Comparison of ENCODE assay signal across 12 cellular contexts in genomic region chr16:57568772-57569171, GRCh38. TPM values are rescaled to one million over a fixed set of nuclear protein-coding genes. Genes with fewer than 3 reads are reported as not detected.
DNase-seq lines count a peak whose midpoint lies in the region; ATAC-seq, FAIRE-seq and TF ChIP-seq lines count a peak whose summit lies in the region.
"Not testable (repeated sequence)": the region's sequence is repeated elsewhere in the genome, so short reads cannot be mapped to it uniquely, and the experiment has no call there.
"Had no signal": no experiment of that assay in that cellular context is flagged by ENCODE, and none has a peak within 500 bp of the region (broad histone marks: within the 10 kb centered on the region; RNA-seq: fewer than 3 reads in every experiment).

No MANE protein-coding gene starts in this region.

- H3K27ac ChIP-seq in H9 (ENCODE audit: insufficient read length, low read depth, low read length) = not testable (repeated sequence)

- H3T11ph ChIP-seq in H9 (ENCODE audit: low read length) = not testable (repeated sequence)

- H4K5ac ChIP-seq in H9 (ENCODE audit: insufficient read length, low read depth, low read length) = not testable (repeated sequence)

- intact Hi-C loops in natural killer cell (cut with micrococcal nuclease) = not testable (repeated sequence)

- not testable (repeated sequence) for H3K9ac ChIP-seq in H9 (ENCODE audit: extremely low read depth, insufficient read length, low read length)

- H4K8ac ChIP-seq in H9 (replicated peaks; ENCODE audit: insufficient read length, low read depth, low read length) = peak overlapping the region; percentile 74

- not testable (repeated sequence) for H2BK20ac ChIP-seq in H9 (ENCODE audit: low read depth, low read length, poor library complexity, severe bottlenecking)

- H3K4me1 ChIP-seq in H9 (ENCODE audit: insufficient read depth, low read length) = not testable (repeated sequence)

- not testable (repeated sequence) for H2BK15ac ChIP-seq in H9 (ENCODE audit: low read depth, low read length)

- H2BK12ac ChIP-seq in H9 (ENCODE audit: insufficient read length, low read depth, low read length) = not testable (repeated sequence)

- H4K91ac ChIP-seq in H9 (ENCODE audit: insufficient read length, low read depth, low read length) = not testable (repeated sequence)

- not testable (repeated sequence) for H3K79me1 ChIP-seq in H9 (ENCODE audit: insufficient read depth, low read depth, low read length, poor library complexity, severe bottlenecking)

- ATAC-seq in activated CD8-positive, alpha-beta memory T cell treated with anti-CD3 and anti-CD28 coated beads, Interleukin-2, amount 10 ng/mL, durations not matched to agents 7 days and 5 days; natural killer cell; stimulated activated effector memory CD8-positive, alpha-beta T cell treated with anti-CD3 and anti-CD28 coated beads, Interleukin-12 subunit alpha, Interleukin-12 subunit beta, amount 100 ng/mL, for 72 hours: not testable (repeated sequence)

- peaks cover 26 to 30% (median 26%) of the 10 kb centered on the region in 3 experiments for H3K36me3 Mint-ChIP-seq in H9 (ENCODE audit: insufficient read depth in 1 of 3, low read depth in 3 of 3)
- peaks cover 60% of the 10 kb centered on the region for H3K36me3 Mint-ChIP-seq in activated CD8-positive, alpha-beta memory T cell treated with anti-CD3 and anti-CD28 coated beads, Interleukin-2, amount 10 ng/mL, durations not matched to agents 7 days and 5 days
- H3K36me3 Mint-ChIP-seq in natural killer cell = peaks cover 13% of the 10 kb centered on the region
- peaks cover 100% of the 10 kb centered on the region for H3K36me3 Mint-ChIP-seq in stimulated activated effector memory CD8-positive, alpha-beta T cell treated with anti-CD3 and anti-CD28 coated beads, Interleukin-12 subunit alpha, Interleukin-12 subunit beta, amount 100 ng/mL, for 72 hours

- H2AFZ ChIP-seq in H9 (ENCODE audit: low read length) = not testable (repeated sequence)

- H3K14ac ChIP-seq in H9 (ENCODE audit: insufficient read depth, low read length) = not testable (repeated sequence)

- not testable (repeated sequence) for TF ChIP-seq CTCF in H9 (conservative IDR thresholded peaks at IDR 0.05); bronchial epithelial cell (IDR thresholded peaks at IDR 0.05; ENCODE audit: insufficient read depth, low read length, severe bottlenecking); natural killer cell (IDR thresholded peaks at IDR 0.05)

- not testable (repeated sequence) for H2BK120ac ChIP-seq in H9 (ENCODE audit: low read depth, low read length, poor library complexity, severe bottlenecking)

- not testable (repeated sequence) for H3K23me2 ChIP-seq in H9 (ENCODE audit: insufficient read length, low read depth, low read length, poor library complexity, severe bottlenecking)

- H3K4me1 Mint-ChIP-seq in H9; activated CD8-positive, alpha-beta memory T cell treated with anti-CD3 and anti-CD28 coated beads, Interleukin-2, amount 10 ng/mL, durations not matched to agents 7 days and 5 days: not testable (repeated sequence)
- peaks cover 14 to 45% of the 10 kb centered on the region in 2 donors for H3K4me1 Mint-ChIP-seq in natural killer cell
- H3K4me1 Mint-ChIP-seq in stimulated activated effector memory CD8-positive, alpha-beta T cell treated with anti-CD3 and anti-CD28 coated beads, Interleukin-12 subunit alpha, Interleukin-12 subunit beta, amount 100 ng/mL, for 72 hours = peaks cover 78% of the 10 kb centered on the region

- not testable (repeated sequence) for H3K27me3 Mint-ChIP-seq in H9 (ENCODE audit: low read depth); activated CD8-positive, alpha-beta memory T cell treated with anti-CD3 and anti-CD28 coated beads, Interleukin-2, amount 10 ng/mL, durations not matched to agents 7 days and 5 days; natural killer cell (ENCODE audit: low read depth in 2 of 2)

- H3K18ac ChIP-seq in H9 (ENCODE audit: insufficient read length, low read depth, low read length) = not testable (repeated sequence)

- H3K27me3 ChIP-seq in H9 (ENCODE audit: insufficient read depth, low read length); bronchial epithelial cell (ENCODE audit: control insufficient read depth, insufficient read depth, low read length): not testable (repeated sequence)

- H3K9me3 Mint-ChIP-seq in H9 = peaks cover 18 to 23% of the 10 kb centered on the region in 2 experiments
- not testable (repeated sequence) for H3K9me3 Mint-ChIP-seq in activated CD8-positive, alpha-beta memory T cell treated with anti-CD3 and anti-CD28 coated beads, Interleukin-2, amount 10 ng/mL, durations not matched to agents 7 days and 5 days (ENCODE audit: low read depth); natural killer cell; stimulated activated effector memory CD8-positive, alpha-beta T cell treated with anti-CD3 and anti-CD28 coated beads, Interleukin-12 subunit alpha, Interleukin-12 subunit beta, amount 100 ng/mL, for 72 hours

- H4K20me1 ChIP-seq in H9 (ENCODE audit: control insufficient read depth, insufficient read depth, insufficient read length) = not testable (repeated sequence)

- H3K4me3 ChIP-seq in bronchial epithelial cell (ENCODE audit: low read depth, low read length) = not testable (repeated sequence)

- H3K23ac ChIP-seq in H9 (ENCODE audit: insufficient read length, low read depth, low read length) = not testable (repeated sequence)

- not testable (repeated sequence) for H2BK5ac ChIP-seq in H9 (ENCODE audit: insufficient read length, low read length)

- H3K4me3 Mint-ChIP-seq in H9 = peak overlapping the region in 1 of 2 experiments; percentile 51; a peak in 1 of 5 replicates
- H3K4me3 Mint-ChIP-seq in activated CD8-positive, alpha-beta memory T cell treated with anti-CD3 and anti-CD28 coated beads, Interleukin-2, amount 10 ng/mL, durations not matched to agents 7 days and 5 days; natural killer cell; stimulated activated effector memory CD8-positive, alpha-beta T cell treated with anti-CD3 and anti-CD28 coated beads, Interleukin-12 subunit alpha, Interleukin-12 subunit beta, amount 100 ng/mL, for 72 hours: not testable (repeated sequence)

- H3K36me3 ChIP-seq in bronchial epithelial cell (ENCODE audit: control insufficient read depth, insufficient read depth, low read length) = not testable (repeated sequence)

- peak overlapping the region; percentile 35 for H3K56ac ChIP-seq in H9 (ENCODE audit: insufficient read length, low read depth, low read length)

- CTCF ChIA-PET in activated CD8-positive, alpha-beta memory T cell treated with anti-CD3 and anti-CD28 coated beads, Interleukin-2, amount 10 ng/mL, durations not matched to agents 7 days and 5 days (lab: Charles Lee) = not testable (repeated sequence)

- FAIRE-seq in bronchial epithelial cell (lab: Jason Lieb, UNC) = peak; percentile 77

- DNase-seq in H9; activated CD8-positive, alpha-beta memory T cell treated with anti-CD3 and anti-CD28 coated beads, Interleukin-2, amount 10 ng/mL, durations not matched to agents 7 days and 5 days; bronchial epithelial cell (ENCODE audit: low read depth); natural killer cell; stimulated activated effector memory CD8-positive, alpha-beta T cell treated with anti-CD3 and anti-CD28 coated beads, Interleukin-12 subunit alpha, Interleukin-12 subunit beta, amount 100 ng/mL, for 72 hours (ENCODE audit: low spot score in 2 of 2): not testable (repeated sequence)
- peak; percentile 8 for DNase-seq in islet precursor cell

- not testable (repeated sequence) for H2AK5ac ChIP-seq in H9 (ENCODE audit: insufficient read length, low read length)

- WGBS in H9 (ENCODE audit: extremely low coverage, insufficient read length, low lambda C conversion rate) = 100% methylated on average over 4 of the region's 5 CpGs

- H3K4me2 ChIP-seq in H9 (ENCODE audit: insufficient read depth, insufficient read length, low read length) = not testable (repeated sequence)

- H3K79me2 ChIP-seq in H9 (ENCODE audit: insufficient read depth, low read length) = not testable (repeated sequence)

- not testable (repeated sequence) for H3K4ac ChIP-seq in H9 (ENCODE audit: low read depth, low read length)

- H3K27ac Mint-ChIP-seq in H9 = not testable (repeated sequence)
- peak overlapping the region; percentile 58 for H3K27ac Mint-ChIP-seq in activated CD8-positive, alpha-beta memory T cell treated with anti-CD3 and anti-CD28 coated beads, Interleukin-2, amount 10 ng/mL, durations not matched to agents 7 days and 5 days
- H3K27ac Mint-ChIP-seq in natural killer cell = peak overlapping the region; percentile 72 to 83
- H3K27ac Mint-ChIP-seq in stimulated activated effector memory CD8-positive, alpha-beta T cell treated with anti-CD3 and anti-CD28 coated beads, Interleukin-12 subunit alpha, Interleukin-12 subunit beta, amount 100 ng/mL, for 72 hours = peak overlapping the region; percentile 95

- not testable (repeated sequence) for H3K9me3 ChIP-seq in H9 (ENCODE audit: control insufficient read depth, low read depth, low read length)

RNA-seq across cellular contexts. Expression of gene ADGRG5, which starts 26.3 kb away (rescaled TPM):
- total RNA-seq in H9 (2021) = 11.7 and 12.1 TPM in 2 replicates
- 10 to 100 TPM; 34.4 to 47.9 TPM for total RNA-seq in activated CD8-positive, alpha-beta memory T cell treated with anti-CD3 and anti-CD28 coated beads, Interleukin-2, amount 10 ng/mL, durations not matched to agents 7 days and 5 days
- total RNA-seq in bronchial epithelial cell = not detected in 2 replicates
- 100 to 1,000 TPM in 1 of 3 donors, 10 to 100 TPM in 2; 83.2 to 118 (median 94.5) TPM for total RNA-seq in natural killer cell
- total RNA-seq: A172, A673, Daoy, G401, GM23248, HFFc6 had no signal

RNA-seq across cellular contexts. Expression of gene CCDC102A, which starts 32.4 kb away (rescaled TPM):
- total RNA-seq in H9 (2021) (6.6 and 8.2 TPM in 2 replicates), bronchial epithelial cell (1.5 and 2.1 TPM in 2 replicates), natural killer cell (10 to 100 TPM; 15.5 to 24.4 (median 17.1) TPM)
- total RNA-seq in activated CD8-positive, alpha-beta memory T cell treated with anti-CD3 and anti-CD28 coated beads, Interleukin-2, amount 10 ng/mL, durations not matched to agents 7 days and 5 days = 10 to 100 TPM; 19.7 to 20.2 TPM

RNA-seq across cellular contexts. Expression of gene ADGRG1, which starts 59.7 kb away (rescaled TPM):
- total RNA-seq in H9 (2021) (0.57 and 1.1 TPM in 2 replicates), bronchial epithelial cell (21.1 and 45.3 TPM in 2 replicates), natural killer cell (100 to 1,000 TPM; 830 to 949 (median 858) TPM)
- total RNA-seq in activated CD8-positive, alpha-beta memory T cell treated with anti-CD3 and anti-CD28 coated beads, Interleukin-2, amount 10 ng/mL, durations not matched to agents 7 days and 5 days = 10 to 100 TPM in 1 of 2 experiments, 1 to 10 TPM in 1; 7.3 to 19.9 TPM

Comparison
In these comparisons a context has a peak if more than half of its experiments do, and no peak if none do; other contexts are left out.
1. RNA of gene ADGRG5, which starts 26.3 kb away (total RNA-seq): 83.2 to 118 TPM in natural killer cell, 34.4 to 47.9 TPM in activated CD8-positive, alpha-beta memory T cell treated with anti-CD3 and anti-CD28 coated beads, Interleukin-2, amount 10 ng/mL, durations not matched to agents 7 days and 5 days and 11.7 to 12.1 TPM in H9; not detected in bronchial epithelial cell; every median in the first group is over 10 times any median in the second.
2. RNA of gene ADGRG1, which starts 59.7 kb away (total RNA-seq): 830 to 949 TPM in natural killer cell; 21.1 to 45.3 TPM in bronchial epithelial cell, 7.3 to 19.9 TPM in activated CD8-positive, alpha-beta memory T cell treated with anti-CD3 and anti-CD28 coated beads, Interleukin-2, amount 10 ng/mL, durations not matched to agents 7 days and 5 days and 0.57 to 1.1 TPM in H9; every median in the first group is over 10 times any median in the second.